Comparison of ENCODE assay signal across 21 cellular contexts in genomic region chr22:20889904-20890303, GRCh38.
"Had no signal": no experiment of that assay in that cellular context is flagged by ENCODE, and none has a peak within 500 bp of the region (broad histone marks: within the 10 kb centered on the region; RNA-seq: fewer than 3 reads in every experiment).

No MANE protein-coding gene starts in this region.

- DNase-seq: Karpas-422, KG1, MG63, NCI-H1092 treated with DMSO at 0.1 percent for 48 hours, NCI-H1436, NCI-H187, NCI-H2029, NCI-H2081 treated with DMSO at 0.1 percent for 48 hours, NCI-H2171, NCI-H226, NCI-H446, NCI-H510A, NCI-H524 treated with DMSO at 0.1 percent for 48 hours, NCI-H69, NCI-H774, PC-3, Peyer's patch, SHP77 treated with DMSO at 0.1 percent for 48 hours, SJCRH30 had no signal

- H3K4me1 ChIP-seq: SJCRH30 had no signal

- H3K27ac ChIP-seq: Peyer's patch, SJCRH30 had no signal

- H3K4me3 ChIP-seq: MG63, Peyer's patch, SJCRH30 had no signal

- H3K9me3 ChIP-seq: MG63, Peyer's patch, SJCRH30 had no signal

- ATAC-seq: PC-3, Right ventricle myocardium inferior, SK-N-SH treated with all-trans-retinoic acid at 6 μM for 48 hours had no signal

- H3K27me3 ChIP-seq: MG63, Peyer's patch, SJCRH30 had no signal
